9 cellular contexts compared by ENCODE assay signal in genomic region chr1:184691719-184692324, GRCh38.
DNase-seq lines count a peak whose midpoint lies in the region; ATAC-seq, FAIRE-seq and TF ChIP-seq lines count a peak whose summit lies in the region.
"Had no signal": no experiment of that assay in that cellular context is flagged by ENCODE, and none has a peak within 500 bp of the region (broad histone marks: within the 10 kb centered on the region; RNA-seq: fewer than 3 reads in every experiment).

No MANE protein-coding gene starts in this region.

- no peak overlapping the region for H3K4me2 ChIP-seq in OCI-LY3 (ENCODE audit: low read length)
- no peak overlapping the region for H3K4me2 ChIP-seq in neural cell (ENCODE audit: low read length)

- no peaks in the 10 kb centered on the region for H3K79me2 ChIP-seq in OCI-LY3 (ENCODE audit: low read length)
- H3K79me2 ChIP-seq in neural cell (replicated peaks; ENCODE audit: insufficient read depth, low read length), result no peaks in the 10 kb centered on the region

- H3K9me2 ChIP-seq in neural cell (ENCODE audit: insufficient read depth, low read length), result no peaks in the 10 kb centered on the region

- no peaks in the 10 kb centered on the region for H3F3A ChIP-seq in neural cell (ENCODE audit: insufficient read depth, low read length, poor library complexity, severe bottlenecking)

- H3K4me3 ChIP-seq in OCI-LY3 (ENCODE audit: low read length), result no peak overlapping the region
- H3K4me3 ChIP-seq in neural cell (ENCODE audit: low read length), result no peak overlapping the region

- H3K9me3 ChIP-seq in OCI-LY3 (ENCODE audit: insufficient read depth, low read length), result no peaks in the 10 kb centered on the region
- H3K9me3 ChIP-seq in neural cell (ENCODE audit: low read length), result no peaks in the 10 kb centered on the region

- H3K27ac ChIP-seq in OCI-LY3 (ENCODE audit: low read length) (no peak overlapping the region), neural cell (ENCODE audit: low read length) (no peak overlapping the region)
- H3K27ac ChIP-seq: epithelial cell of prostate had no signal

- in situ Hi-C loops in GM13976 (cut with MboI; ENCODE audit: low sequenced_read_pairs, unreplicated experiment), result no loop called here

- H2AFZ ChIP-seq in OCI-LY3 (ENCODE audit: low read depth, low read length) (no peak overlapping the region), neural cell (ENCODE audit: low read depth, low read length) (no peak overlapping the region)

- H3K4me1 ChIP-seq in OCI-LY3 (ENCODE audit: low read length), result no peaks in the 10 kb centered on the region

- TF ChIP-seq CTCF in GM13976 (IDR thresholded peaks at IDR 0.05; ENCODE audit: borderline replicate concordance, control extremely low read depth, extremely low read depth, insufficient read depth, missing control alignments), result peak; percentile 20
- peak; percentile 96 for TF ChIP-seq CTCF in OCI-LY3 (IDR thresholded peaks at IDR 0.05; ENCODE audit: low read depth, low read length)
- TF ChIP-seq CTCF in neural cell (IDR thresholded peaks at IDR 0.05; ENCODE audit: poor library complexity, severe bottlenecking), result peak; percentile 87

- peak; percentile 94 for FAIRE-seq in endometrium (lab: Jason Lieb, UNC)

- peak; percentile 91 for TF ChIP-seq RAD21 in neural cell (conservative IDR thresholded peaks at IDR 0.05)

- no peaks in the 10 kb centered on the region for H3K27me3 ChIP-seq in OCI-LY3 (ENCODE audit: low read depth, low read length)
- H3K27me3 ChIP-seq in neural cell (ENCODE audit: insufficient read depth, low read depth, low read length), result no peaks in the 10 kb centered on the region

- no peak overlapping the region for H3K9ac ChIP-seq in OCI-LY3 (ENCODE audit: low read length)
- no peak overlapping the region for H3K9ac ChIP-seq in neural cell (ENCODE audit: low read length)

- no peak for ATAC-seq in HG02870 (IDR thresholded peaks at IDR 0.05; ENCODE audit: unreplicated experiment)

- H3K36me3 ChIP-seq in OCI-LY3 (replicated peaks; ENCODE audit: low read depth, low read length) (peaks cover 8% of the 10 kb centered on the region), neural cell (ENCODE audit: insufficient read depth, low read length) (no peaks in the 10 kb centered on the region)

- no peaks in the 10 kb centered on the region for H4K20me1 ChIP-seq in OCI-LY3 (ENCODE audit: insufficient read depth, low read length)
- no peaks in the 10 kb centered on the region for H4K20me1 ChIP-seq in neural cell (ENCODE audit: insufficient read depth)

- DNase-seq in AG08395 (ENCODE audit: low spot score), result peak; percentile 64
- DNase-seq in GM13976 (ENCODE audit: low spot score), result no peak
- DNase-seq in stimulated activated CD4-positive, alpha-beta T cell treated with anti-CD3 and anti-CD28 coated beads, Interleukin-15, amount 100 ng/mL, for 24 hours, result no peak
- DNase-seq in activated T-cell treated with anti-CD3 and anti-CD28 coated beads for 4 hours, result no peak

- no peak for TF ChIP-seq EP300 in neural cell (conservative IDR thresholded peaks at IDR 0.05; ENCODE audit: poor library complexity, severe bottlenecking)

TF ChIP-seq in neural cell, 6 proteins besides CTCF, POLR2A, EP300 and RAD21:
- TF ChIP-seq POLR2AphosphoS5 (IDR thresholded peaks at IDR 0.05), result no peak
- TF ChIP-seq SMC3 (conservative IDR thresholded peaks at IDR 0.05; ENCODE audit: poor library complexity), result peak; percentile 93

Comparison
In these comparisons a context has a peak if more than half of its experiments do, and no peak if none do; other contexts are left out.
1. CTCF ChIP-seq: peak in every context shown above with its lines; median percentile 96 in OCI-LY3; 87 in neural cell; 20 in GM13976.